Comparison of ENCODE assay signal across 12 cellular contexts in the genomic region with DNA sequence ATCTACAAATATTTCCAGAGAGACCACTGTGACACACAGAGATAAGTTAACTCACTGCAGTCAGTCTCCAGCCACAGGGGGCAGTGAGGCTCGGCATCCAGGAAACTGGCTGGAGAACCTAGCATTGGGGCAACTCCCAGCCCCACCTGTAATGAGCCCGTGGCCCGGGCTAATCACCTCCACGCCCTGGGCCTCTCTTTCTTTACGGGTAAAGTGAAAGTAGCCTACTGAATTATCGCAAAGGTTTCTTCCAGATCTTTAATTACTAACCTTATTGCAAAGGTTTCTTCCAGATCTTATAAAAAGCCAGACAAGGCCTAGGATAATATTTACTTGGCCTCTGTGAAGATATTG. TPM values are rescaled to one million over a fixed set of nuclear protein-coding genes. Genes with fewer than 3 reads are reported as not detected.
A peak's percentile ranks its signal among the peaks of the same experiment; 100 is the strongest.
DNase-seq lines count a peak whose midpoint lies in the region; ATAC-seq and TF ChIP-seq lines count a peak whose summit lies in the region.
"Had no signal": no experiment of that assay in that cellular context is flagged by ENCODE, and none has a peak within 500 bp of the region (broad histone marks: within the 10 kb centered on the region; RNA-seq: fewer than 3 reads in every experiment).

No MANE protein-coding gene starts in this region.

- H3K4me3 ChIP-seq in Panc1 (ENCODE audit: low read depth in 2 of 2, low read length in 2 of 2) (no peak overlapping the region), gastroesophageal sphincter (no peak overlapping the region), SJCRH30 (no peak overlapping the region)
- H3K4me3 ChIP-seq: MG63 had no signal

- H3K9me3 ChIP-seq in Panc1 (ENCODE audit: control insufficient read depth, insufficient read depth, low read depth, low read length) = no peaks in the 10 kb centered on the region
- no peaks in the 10 kb centered on the region for H3K9me3 ChIP-seq in gastroesophageal sphincter
- H3K9me3 ChIP-seq in SJCRH30 (replicated peaks) = no peaks in the 10 kb centered on the region
- H3K9me3 ChIP-seq: MG63 had no signal

- POLR2A ChIA-PET in Panc1 (lab: Charles Lee) = interaction anchor here (0.5 to 0.6 kb wide), 2 partner anchors 283 to 395 kb away, joined by 4 to 8 read pairs; no protein-coding TSS in a partner anchor

- no peaks in the 10 kb centered on the region; the same call in 1 of the 2 replicates for H3K4me1 ChIP-seq in Panc1 (ENCODE audit: control insufficient read depth, insufficient read depth, low read length)
- no peaks in the 10 kb centered on the region for H3K4me1 ChIP-seq in gastroesophageal sphincter
- H3K4me1 ChIP-seq in SJCRH30 = no peaks in the 10 kb centered on the region

- H3K9me3 Mint-ChIP-seq in CD14-positive monocyte (no peaks in the 10 kb centered on the region), neural crest cell (no peaks in the 10 kb centered on the region)
- H3K9me3 Mint-ChIP-seq: activated naive CD4-positive, alpha-beta T cell treated with anti-CD3 and anti-CD28 coated beads, Interleukin-2, amount 50 U/mL, for 24 hours; naive B cell; T-helper 1 cell treated with Interleukin-12 subunit alpha and Interleukin-12 subunit beta and Interleukin-4 antibody, amounts not matched to agents 30 μg/mL and 1 μg/mL, for 36 hours had no signal

- H3K4me1 Mint-ChIP-seq in CD14-positive monocyte = no peaks in the 10 kb centered on the region
- no peaks in the 10 kb centered on the region for H3K4me1 Mint-ChIP-seq in neural crest cell
- H3K4me1 Mint-ChIP-seq: activated naive CD4-positive, alpha-beta T cell treated with anti-CD3 and anti-CD28 coated beads, Interleukin-2, amount 50 U/mL, for 24 hours; naive B cell had no signal

- DNase-seq in CD14-positive monocyte (ENCODE audit: low spot score) (no peak), Panc1 (ENCODE audit: low read depth, low spot score) (no peak), neural crest cell (ENCODE audit: low read depth, low spot score) (no peak), sciatic nerve (ENCODE audit: low spot score) (no peak), SJCRH30 (no peak)
- DNase-seq in stimulated activated CD4-positive, alpha-beta T cell treated with anti-CD3 and anti-CD28 coated beads, Interleukin-4, amount 100 ng/mL, for 1 hour = no peak

- H3K27me3 Mint-ChIP-seq in CD14-positive monocyte (ENCODE audit: low read depth in 3 of 3) = peaks cover 0 to 3% (median 0%) of the 10 kb centered on the region in 3 donors
- H3K27me3 Mint-ChIP-seq in neural crest cell (ENCODE audit: low read depth) = no peaks in the 10 kb centered on the region
- H3K27me3 Mint-ChIP-seq: activated naive CD4-positive, alpha-beta T cell treated with anti-CD3 and anti-CD28 coated beads, Interleukin-2, amount 50 U/mL, for 24 hours had no signal

- no peak for TF ChIP-seq EP300 in gastroesophageal sphincter (IDR thresholded peaks at IDR 0.05)

- H3K4me3 Mint-ChIP-seq in CD14-positive monocyte = no peak overlapping the region
- no peak overlapping the region for H3K4me3 Mint-ChIP-seq in neural crest cell
- H3K4me3 Mint-ChIP-seq: activated naive CD4-positive, alpha-beta T cell treated with anti-CD3 and anti-CD28 coated beads, Interleukin-2, amount 50 U/mL, for 24 hours; naive B cell; T-helper 1 cell treated with Interleukin-12 subunit alpha and Interleukin-12 subunit beta and Interleukin-4 antibody, amounts not matched to agents 30 μg/mL and 1 μg/mL, for 36 hours had no signal

- H3K27me3 ChIP-seq in Panc1 (ENCODE audit: control insufficient read depth, insufficient read depth, low read length) = no peaks in the 10 kb centered on the region
- H3K27me3 ChIP-seq in gastroesophageal sphincter = no peaks in the 10 kb centered on the region
- H3K27me3 ChIP-seq in SJCRH30 = no peaks in the 10 kb centered on the region; the same call in 1 of the 2 replicates
- H3K27me3 ChIP-seq: MG63 had no signal

- in situ Hi-C loops in Panc1 (cut with HindIII; ENCODE audit: low pct_unique_long_range_greater_than_20kb, low sequenced_read_pairs) = no loop called here

- CTCF ChIA-PET in Panc1 (lab: Charles Lee) = interaction anchor here (0.6 to 1.5 kb wide), 3 partner anchors 152 to 348 kb away, joined by 3 to 9 read pairs (median 3); no protein-coding TSS in a partner anchor

- ATAC-seq in Panc1 = peak; percentile 55; the same call in 1 of the 2 replicates
- ATAC-seq in gastroesophageal sphincter = peak; percentile 39
- ATAC-seq in sciatic nerve = no peak
- no peak for ATAC-seq in GM21825 (IDR thresholded peaks at IDR 0.05; ENCODE audit: unreplicated experiment)

- TF ChIP-seq POLR2A in gastroesophageal sphincter (IDR thresholded peaks at IDR 0.05) = no peak

- H3K36me3 ChIP-seq in Panc1 (ENCODE audit: control insufficient read depth, insufficient read depth, low read length) (no peaks in the 10 kb centered on the region), gastroesophageal sphincter (no peaks in the 10 kb centered on the region), SJCRH30 (no peaks in the 10 kb centered on the region)
- H3K36me3 ChIP-seq: MG63 had no signal

- H3K36me3 Mint-ChIP-seq in CD14-positive monocyte (no peaks in the 10 kb centered on the region), neural crest cell (ENCODE audit: low read depth) (no peaks in the 10 kb centered on the region)
- H3K36me3 Mint-ChIP-seq: activated naive CD4-positive, alpha-beta T cell treated with anti-CD3 and anti-CD28 coated beads, Interleukin-2, amount 50 U/mL, for 24 hours; naive B cell had no signal

- no peak overlapping the region for H3K27ac ChIP-seq in Panc1 (ENCODE audit: low read length)
- no peak overlapping the region for H3K27ac ChIP-seq in gastroesophageal sphincter
- H3K27ac ChIP-seq in SJCRH30 = no peak overlapping the region

- H3K27ac Mint-ChIP-seq in CD14-positive monocyte (no peak overlapping the region), neural crest cell (ENCODE audit: unreplicated experiment) (no peak overlapping the region)
- H3K27ac Mint-ChIP-seq: activated naive CD4-positive, alpha-beta T cell treated with anti-CD3 and anti-CD28 coated beads, Interleukin-2, amount 50 U/mL, for 24 hours; T-helper 1 cell treated with Interleukin-12 subunit alpha and Interleukin-12 subunit beta and Interleukin-4 antibody, amounts not matched to agents 30 μg/mL and 1 μg/mL, for 36 hours had no signal

- TF ChIP-seq CTCF in CD14-positive monocyte (IDR thresholded peaks at IDR 0.05) (peak; percentile 54), Panc1 (IDR thresholded peaks at IDR 0.05) (peak; percentile 58), gastroesophageal sphincter (IDR thresholded peaks at IDR 0.05) (no peak), neural crest cell (conservative IDR thresholded peaks at IDR 0.05) (peak; percentile 16)

- WGBS in gastroesophageal sphincter (ENCODE audit: low coverage in 1 of 2), 2 donors = 50 to 60% methylated on average over 5 to 6 of the region's 6 CpGs

- intact Hi-C loops in CD14-positive monocyte (cut with micrococcal nuclease) (loop anchor here in 1 of 2 donors (2.0 to 5.0 kb wide), 2 partner anchors 348 to 1182 kb away; no protein-coding TSS in a partner anchor), Panc1 (cut with micrococcal nuclease; ENCODE audit: unreplicated experiment) (loop anchor here (2.0 kb wide), 1 partner anchor 300 kb away; no protein-coding TSS in a partner anchor), sciatic nerve (cut with DNase I) (loop anchor here (5.0 to 10.0 kb wide), 2 partner anchors 294 to 347 kb away; a partner anchor contains a TSS)

- no TSS peak for BruUV-seq in Panc1 (replicated peaks; lab: Mats Ljungman, UMichigan)

RNA-seq across cellular contexts. Expression of a gene that starts 45.6 kb away (rescaled TPM):
- polyA plus RNA-seq in CD14-positive monocyte = 100 to 1,000 TPM in 1 of 2 donors, 10 to 100 TPM in 1; 97.6 to 109 TPM
- total RNA-seq in Panc1 (2021; ENCODE audit: unreplicated experiment) (50.8 TPM), gastroesophageal sphincter (10 to 100 TPM; 62.3 to 92.3 (median 81.9) TPM), neural crest cell (67.5 and 73.0 TPM in 2 replicates), sciatic nerve (32.9 TPM)
- polyA plus RNA-seq in Panc1 (2012; ENCODE audit: insufficient read length) = 38.6 TPM
- total RNA-seq in SJCRH30 (2014; rRNA removed; shearing (Covaris generic)) = 126 and 133 TPM in 2 replicates

Comparison
In these comparisons a context has a peak if more than half of its experiments do, and no peak if none do; other contexts are left out.
1. CTCF ChIP-seq: peak in CD14-positive monocyte (single experiment), Panc1 (single experiment) and neural crest cell (single experiment); none in gastroesophageal sphincter (0 of 4).
2. ATAC-seq: peak in Panc1 (single experiment) and gastroesophageal sphincter (single experiment); none in sciatic nerve (single experiment) and GM21825 (single experiment).